Comparison of ENCODE assay signal across 8 cellular contexts in genomic region chr14:58296731-58297130, GRCh38. TPM values are rescaled to one million over a fixed set of nuclear protein-coding genes. Genes with fewer than 3 reads are reported as not detected.
DNase-seq lines count a peak whose midpoint lies in the region; ATAC-seq and TF ChIP-seq lines count a peak whose summit lies in the region.

No MANE protein-coding gene starts in this region.

- no peak overlapping the region for H4K91ac ChIP-seq in trophoblast cell (ENCODE audit: low read depth, low read length)

- H3K27ac ChIP-seq in DND-41 (ENCODE audit: low read length): peak overlapping the region; percentile 95
- H3K27ac ChIP-seq in trophoblast cell (ENCODE audit: low read depth, low read length): no peak overlapping the region
- H3K27ac ChIP-seq in caudate nucleus (ENCODE audit: low read depth, low read length): no peak overlapping the region

- H3K9me3 ChIP-seq in DND-41 (ENCODE audit: insufficient read depth, low read length, severe bottlenecking) (no peaks in the 10 kb centered on the region), trophoblast cell (ENCODE audit: insufficient read depth, low read depth, low read length) (no peaks in the 10 kb centered on the region)

- H3K4me1 ChIP-seq in DND-41 (ENCODE audit: insufficient read depth, low read length): peaks cover 47% of the 10 kb centered on the region
- H3K4me1 ChIP-seq in trophoblast cell (ENCODE audit: control insufficient read depth in 1 of 2, insufficient read depth in 2 of 2, low read length in 2 of 2): no peaks in the 10 kb centered on the region

- no peak overlapping the region for H2BK5ac ChIP-seq in trophoblast cell (ENCODE audit: low read depth, low read length, poor library complexity)

- H3K9ac ChIP-seq in DND-41 (ENCODE audit: low read depth, low read length) (peak overlapping the region; percentile 77), trophoblast cell (ENCODE audit: low read length) (no peak overlapping the region)

- H4K20me1 ChIP-seq in DND-41 (ENCODE audit: insufficient read depth, low read length): peaks cover 47% of the 10 kb centered on the region

- DNase-seq in DND-41 (no peak), NCI-H69 (lab: John Stamatoyannopoulos, UW) (peak; percentile 11), erythroblast (lab: John Stamatoyannopoulos, UW) (peak; percentile 52 to 63), trophoblast cell (peak in 1 of 2 donors; percentile 12), caudate nucleus (lab: John Stamatoyannopoulos, UW) (no peak), GM13976 (ENCODE audit: low spot score) (no peak), anterior cingulate cortex (lab: John Stamatoyannopoulos, UW) (no peak)

- H3K4me2 ChIP-seq in DND-41 (ENCODE audit: insufficient read depth, low read length) (peak overlapping the region; percentile 86), trophoblast cell (ENCODE audit: low read length) (peak overlapping the region; percentile 86)

- H4K8ac ChIP-seq in trophoblast cell (ENCODE audit: low read depth, low read length): no peak overlapping the region

- peaks cover 92% of the 10 kb centered on the region for H3K79me2 ChIP-seq in DND-41 (ENCODE audit: insufficient read depth, low read length)
- H3K79me2 ChIP-seq in trophoblast cell (ENCODE audit: control insufficient read depth, insufficient read depth, low read length, poor library complexity): peaks cover 14% of the 10 kb centered on the region

- no peaks in the 10 kb centered on the region for H3K27me3 ChIP-seq in DND-41 (ENCODE audit: insufficient read depth, low read length, poor library complexity)
- no peaks in the 10 kb centered on the region for H3K27me3 ChIP-seq in trophoblast cell (ENCODE audit: insufficient read depth, low read length)

- H3K79me1 ChIP-seq in trophoblast cell (ENCODE audit: low read length): peaks cover 12% of the 10 kb centered on the region

- TF ChIP-seq CTCF in DND-41 (IDR thresholded peaks at IDR 0.05; ENCODE audit: borderline replicate concordance, extremely low read depth, low read length, poor library complexity, severe bottlenecking) (no peak), GM13976 (IDR thresholded peaks at IDR 0.05; ENCODE audit: borderline replicate concordance, control extremely low read depth, extremely low read depth, insufficient read depth, missing control alignments) (no peak)

- in situ Hi-C loops in GM13976 (cut with MboI; ENCODE audit: low sequenced_read_pairs, unreplicated experiment): no loop called here

- H3K4ac ChIP-seq in trophoblast cell (ENCODE audit: low read depth, low read length): no peak overlapping the region

- no peak for TF ChIP-seq POLR2A in erythroblast (IDR thresholded peaks at IDR 0.05; ENCODE audit: low read length)

- no peak overlapping the region for H2BK120ac ChIP-seq in trophoblast cell (ENCODE audit: insufficient read depth, low read length, poor library complexity)

- peaks cover 46% of the 10 kb centered on the region for H3K36me3 ChIP-seq in DND-41 (ENCODE audit: insufficient read depth, low read length)
- H3K36me3 ChIP-seq in trophoblast cell (ENCODE audit: control insufficient read depth in 1 of 2, insufficient read depth in 2 of 2, low read length in 2 of 2): peaks cover 12 to 17% of the 10 kb centered on the region in 2 experiments

- no peak overlapping the region for H4K12ac ChIP-seq in trophoblast cell (ENCODE audit: low read depth, low read length)

- no peak overlapping the region for H3K18ac ChIP-seq in trophoblast cell (ENCODE audit: low read length)

- no peak overlapping the region for H3K23ac ChIP-seq in trophoblast cell (ENCODE audit: low read length)

- no peak overlapping the region for H2AK5ac ChIP-seq in trophoblast cell (ENCODE audit: low read length)

- H3K14ac ChIP-seq in trophoblast cell (ENCODE audit: low read length): no peak overlapping the region

- H3K4me3 ChIP-seq in DND-41 (ENCODE audit: low read depth in 1 of 2, low read length in 2 of 2): peak overlapping the region; percentile 80 to 90
- no peak overlapping the region for H3K4me3 ChIP-seq in trophoblast cell (ENCODE audit: low read depth, low read length)

- ATAC-seq in DND-41 (ENCODE audit: insufficient read depth, low read depth) (no peak), HG03442 (IDR thresholded peaks at IDR 0.05; ENCODE audit: unreplicated experiment) (no peak)

- no peak overlapping the region for H2BK12ac ChIP-seq in trophoblast cell (ENCODE audit: low read length)

- no CpG with 5 or more reads among the region's 3 CpGs for WGBS in trophoblast cell (ENCODE audit: extremely low coverage, insufficient coverage, insufficient read length)

- no peak overlapping the region for H2AFZ ChIP-seq in DND-41 (ENCODE audit: low read depth, low read length)
- no peak overlapping the region for H2AFZ ChIP-seq in trophoblast cell (ENCODE audit: insufficient read depth, low read length, poor library complexity)

RNA-seq across cellular contexts. Expression of gene ARID4A, which starts 1.6 kb away (rescaled TPM):
- polyA plus RNA-seq in trophoblast cell (2013): 11.2 and 12.3 TPM in 2 replicates

RNA-seq across cellular contexts. Expression of gene PSMA3, which starts 52.1 kb away (rescaled TPM):
- 405 and 413 TPM in 2 replicates for polyA plus RNA-seq in trophoblast cell (2013)

Comparison
In these comparisons a context has a peak if more than half of its experiments do, and no peak if none do; other contexts are left out.
1. DNase-seq: peak in NCI-H69 (single experiment) and erythroblast (2 of 2); none in DND-41 (single experiment), caudate nucleus (0 of 61), GM13976 (single experiment) and anterior cingulate cortex (0 of 58).